Comparison of ENCODE assay signal across 6 cellular contexts in genomic region chr15:29787767-29788166, GRCh38.
"Had no signal": no experiment of that assay in that cellular context is flagged by ENCODE, and none has a peak within 500 bp of the region (broad histone marks: within the 10 kb centered on the region; RNA-seq: fewer than 3 reads in every experiment).

No MANE protein-coding gene starts in this region.

- H3K4me3 ChIP-seq: GM23338, K562 had no signal

- H3K27ac Mint-ChIP-seq: GM23338, H9 had no signal

- DNase-seq: H9, IMR-90 had no signal

- H3K4me3 Mint-ChIP-seq: GM23338, H9 had no signal

- ATAC-seq: GM23338, K562 had no signal

- FAIRE-seq: H1, HTR-8/SVneo, K562 had no signal

- H3K9me3 Mint-ChIP-seq: GM23338, H9 had no signal
